Comparison of ENCODE assay signal across 9 cellular contexts in the genomic region with DNA sequence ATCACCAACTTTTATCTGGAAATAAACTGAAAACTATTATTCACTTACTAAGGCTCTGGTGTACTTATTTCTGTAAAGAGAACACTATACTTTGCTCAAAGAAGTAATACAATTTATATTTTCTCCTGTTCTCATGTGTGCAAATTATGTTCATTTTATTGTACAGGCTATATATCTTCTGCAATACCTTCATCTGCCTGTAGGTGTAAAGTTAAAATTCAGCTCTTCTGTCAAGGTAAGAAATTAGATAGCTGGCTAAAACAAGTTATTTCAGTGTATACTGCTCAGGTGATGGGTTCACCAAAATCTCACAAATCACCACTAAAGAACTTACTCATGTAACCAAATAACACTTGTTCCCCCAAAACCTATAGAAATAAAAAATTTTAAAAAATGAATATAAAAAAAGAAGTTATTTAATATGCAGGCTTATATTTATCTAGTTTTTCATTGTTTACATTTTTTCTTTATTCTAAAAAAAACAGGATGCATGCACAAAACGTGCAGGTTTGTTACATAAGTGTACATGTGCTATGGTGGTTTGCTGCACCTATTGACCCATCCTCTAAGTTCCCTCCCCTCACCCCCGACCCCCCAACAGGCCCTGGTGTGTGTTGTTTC.
DNase-seq lines count a peak whose midpoint lies in the region; ATAC-seq and TF ChIP-seq lines count a peak whose summit lies in the region.
"Had no signal": no experiment of that assay in that cellular context is flagged by ENCODE, and none has a peak within 500 bp of the region (broad histone marks: within the 10 kb centered on the region; RNA-seq: fewer than 3 reads in every experiment).

No MANE protein-coding gene starts in this region.

- no peak overlapping the region for H3K27ac ChIP-seq in smooth muscle cell (ENCODE audit: low read depth)
- H3K27ac ChIP-seq: prostate gland had no signal

- no peaks in the 10 kb centered on the region for H3K79me2 ChIP-seq in smooth muscle cell (ENCODE audit: low read depth)

- peak; percentile 12 for DNase-seq in SIG-M5 treated with dmso at 0.1 percent for 504 hours (lab: John Stamatoyannopoulos, UW; ENCODE audit: unreplicated experiment)
- no peak for DNase-seq in SIG-M5 (lab: John Stamatoyannopoulos, UW)
- DNase-seq in adipocyte (ENCODE audit: low read depth): peak; percentile 18
- DNase-seq in smooth muscle cell (lab: John Stamatoyannopoulos, UW; ENCODE audit: unreplicated experiment): no peak
- no peak for DNase-seq in central memory CD4-positive, alpha-beta T cell
- no peak for DNase-seq in NCI-H1436 (lab: John Stamatoyannopoulos, UW)
- DNase-seq in head of caudate nucleus: no peak

- H3K36me3 ChIP-seq in adipocyte (ENCODE audit: control insufficient read depth, insufficient read depth, low read length, severe bottlenecking) (no peaks in the 10 kb centered on the region), smooth muscle cell (ENCODE audit: low read depth) (no peaks in the 10 kb centered on the region)
- H3K36me3 ChIP-seq: prostate gland had no signal

- no peak overlapping the region for H3K4me2 ChIP-seq in smooth muscle cell

- H4K20me1 ChIP-seq in smooth muscle cell (ENCODE audit: low read depth): no peaks in the 10 kb centered on the region

- H3K4me3 ChIP-seq in adipocyte (ENCODE audit: low read length) (no peak overlapping the region), smooth muscle cell (no peak overlapping the region)
- H3K4me3 ChIP-seq: prostate gland had no signal

- H3K4me1 ChIP-seq in adipocyte (ENCODE audit: control insufficient read depth, insufficient read depth, low read length) (peaks cover 4% of the 10 kb centered on the region), smooth muscle cell (ENCODE audit: low read depth) (no peaks in the 10 kb centered on the region)
- H3K4me1 ChIP-seq: prostate gland had no signal

- intact Hi-C loops in head of caudate nucleus (cut with DNase I): no loop called here

- H3K9me3 ChIP-seq in adipocyte (ENCODE audit: control insufficient read depth, low read length): no peaks in the 10 kb centered on the region
- no peaks in the 10 kb centered on the region for H3K9me3 ChIP-seq in smooth muscle cell (replicated peaks; ENCODE audit: low read depth)
- H3K9me3 ChIP-seq: prostate gland had no signal

- H3K9ac ChIP-seq in adipocyte (ENCODE audit: low read length) (no peak overlapping the region), smooth muscle cell (ENCODE audit: low read depth) (no peak overlapping the region)

- 50% methylated on average over 2 of the region's 2 CpGs for WGBS in smooth muscle cell (ENCODE audit: low lambda C conversion rate)

- no peak overlapping the region for H2AFZ ChIP-seq in smooth muscle cell (ENCODE audit: low read depth)

- peak; percentile 58 for TF ChIP-seq CTCF in smooth muscle cell (IDR thresholded peaks at IDR 0.05; ENCODE audit: borderline replicate concordance, insufficient read depth, poor library complexity, severe bottlenecking)

- H3K27me3 ChIP-seq in adipocyte (replicated peaks; ENCODE audit: control insufficient read depth, insufficient read depth, low read length): no peaks in the 10 kb centered on the region
- no peaks in the 10 kb centered on the region for H3K27me3 ChIP-seq in smooth muscle cell (ENCODE audit: low read depth)

- no peaks in the 10 kb centered on the region for H3F3A ChIP-seq in smooth muscle cell (ENCODE audit: low read depth)

- peak; percentile 74 for ATAC-seq in HG03342 (IDR thresholded peaks at IDR 0.05; ENCODE audit: unreplicated experiment)

Comparison
In these comparisons a context has a peak if more than half of its experiments do, and no peak if none do; other contexts are left out.
1. DNase-seq: peak in SIG-M5 treated with dmso at 0.1 percent for 504 hours (single experiment) and adipocyte (single experiment); none in SIG-M5 (single experiment), smooth muscle cell (single experiment), central memory CD4-positive, alpha-beta T cell (single experiment), NCI-H1436 (single experiment) and head of caudate nucleus (0 of 42).